In the genomic region with DNA sequence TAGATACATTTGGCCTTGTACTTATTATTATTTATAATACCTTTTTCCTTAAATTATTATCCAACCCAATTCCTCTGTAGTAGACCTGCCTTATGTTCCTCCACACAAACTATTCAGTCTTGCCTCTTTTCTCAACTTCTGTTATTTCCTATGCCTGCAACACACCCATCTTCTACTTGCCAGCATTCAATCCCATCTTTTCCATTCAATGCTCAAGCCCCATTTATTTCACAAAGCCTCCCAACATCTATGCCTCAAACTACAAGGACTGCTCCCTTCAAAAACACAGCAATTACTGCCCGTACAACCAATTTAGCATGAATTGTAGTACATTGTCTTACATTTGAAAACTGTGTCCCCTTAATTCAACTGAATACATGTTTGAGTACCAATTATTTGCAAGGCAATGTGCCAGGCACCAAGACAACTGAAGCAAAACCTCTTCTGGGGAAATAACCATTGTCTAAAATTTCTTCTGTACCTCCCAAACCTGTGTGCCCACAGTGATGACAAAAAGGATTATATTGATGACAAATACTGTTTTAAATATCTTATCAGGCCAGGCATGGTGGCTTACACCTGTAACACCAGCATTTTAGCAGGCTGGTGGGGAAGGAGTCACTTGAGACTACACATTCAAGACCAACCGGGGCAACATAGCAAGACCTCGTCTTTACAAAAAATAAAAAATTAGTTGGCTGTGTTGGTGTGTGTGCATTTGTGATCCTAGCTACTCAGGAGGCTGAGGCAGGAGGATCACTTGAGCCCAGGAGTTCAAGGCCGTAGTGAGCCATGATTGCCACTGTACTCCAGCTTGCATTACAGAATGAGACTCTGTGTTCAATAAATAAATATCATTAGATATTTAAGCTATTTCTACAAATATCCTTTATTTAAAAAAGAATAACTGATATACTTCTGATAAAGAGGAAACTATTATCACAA, we compare ENCODE assay signal across 9 cellular contexts. TPM values are rescaled to one million over a fixed set of nuclear protein-coding genes. Genes with fewer than 3 reads are reported as not detected.
DNase-seq lines count a peak whose midpoint lies in the region; ATAC-seq and TF ChIP-seq lines count a peak whose summit lies in the region.
"Had no signal": no experiment of that assay in that cellular context is flagged by ENCODE, and none has a peak within 500 bp of the region (broad histone marks: within the 10 kb centered on the region; RNA-seq: fewer than 3 reads in every experiment).

No MANE protein-coding gene starts in this region.

- TF ChIP-seq CTCF in right lobe of liver (IDR thresholded peaks at IDR 0.05), result no peak
- no peak for TF ChIP-seq CTCF in tibial artery (IDR thresholded peaks at IDR 0.05)

- TF ChIP-seq POLR2A in right lobe of liver (IDR thresholded peaks at IDR 0.05), result no peak

- H3K9me3 ChIP-seq in right lobe of liver (no peaks in the 10 kb centered on the region), tibial artery (no peaks in the 10 kb centered on the region)

- 56% methylated on average over 4 of the region's 4 CpGs for WGBS in right lobe of liver (ENCODE audit: insufficient coverage, low coverage, low lambda C conversion rate, missing lambda C conversion rate)

- no peak for ATAC-seq in activated T-cell treated with anti-CD3 and anti-CD28 coated beads, Interleukin-2, amount 50 U/mL, for 4 hours
- ATAC-seq in right lobe of liver, result no peak

- peaks cover 66% of the 10 kb centered on the region for H3K4me1 Mint-ChIP-seq in activated T-cell treated with anti-CD3 and anti-CD28 coated beads, Interleukin-2, amount 50 U/mL, for 4 hours (ENCODE audit: low read depth)
- H3K4me1 Mint-ChIP-seq in activated naive CD8-positive, alpha-beta T cell (ENCODE audit: low read depth), result peaks cover 73% of the 10 kb centered on the region

- peak overlapping the region; percentile 97 for H3K27ac Mint-ChIP-seq in activated naive CD8-positive, alpha-beta T cell

- H3K36me3 Mint-ChIP-seq in activated T-cell treated with anti-CD3 and anti-CD28 coated beads, Interleukin-2, amount 50 U/mL, for 4 hours (ENCODE audit: insufficient read depth), result peaks cover 15% of the 10 kb centered on the region
- H3K36me3 Mint-ChIP-seq in activated naive CD8-positive, alpha-beta T cell, result peaks cover 3% of the 10 kb centered on the region

- H3K4me3 ChIP-seq in right lobe of liver (peak overlapping the region in 2 of 3 donors; percentile 29 to 40), tibial artery (peak overlapping the region in 1 of 2 donors; percentile 16)

- H3K36me3 ChIP-seq in right lobe of liver (no peaks in the 10 kb centered on the region), tibial artery (peaks cover 0 to 4% (median 0%) of the 10 kb centered on the region in 3 donors)

- intact Hi-C loops in right lobe of liver (cut with DNase I) (no loop called here), tibial artery (cut with DNase I; ENCODE audit: low total_unique reads) (no loop called here)

- H3K9me3 Mint-ChIP-seq in activated T-cell treated with anti-CD3 and anti-CD28 coated beads, Interleukin-2, amount 50 U/mL, for 4 hours, result no peaks in the 10 kb centered on the region
- no peaks in the 10 kb centered on the region for H3K9me3 Mint-ChIP-seq in activated naive CD8-positive, alpha-beta T cell (ENCODE audit: low read depth)

- H3K4me3 Mint-ChIP-seq in activated T-cell treated with anti-CD3 and anti-CD28 coated beads, Interleukin-2, amount 50 U/mL, for 4 hours, result peak overlapping the region; percentile 47
- H3K4me3 Mint-ChIP-seq in activated naive CD8-positive, alpha-beta T cell, result peak overlapping the region; percentile 97

- peaks cover 0 to 46% (median 8%) of the 10 kb centered on the region in 4 donors for H3K4me1 ChIP-seq in right lobe of liver
- H3K4me1 ChIP-seq in tibial artery, result peaks cover 0 to 55% (median 33%) of the 10 kb centered on the region in 4 donors

- no peaks in the 10 kb centered on the region for H3K27me3 ChIP-seq in right lobe of liver
- no peaks in the 10 kb centered on the region for H3K27me3 ChIP-seq in tibial artery

- no peaks in the 10 kb centered on the region for H3K27me3 Mint-ChIP-seq in activated T-cell treated with anti-CD3 and anti-CD28 coated beads, Interleukin-2, amount 50 U/mL, for 4 hours (ENCODE audit: low read depth)
- H3K27me3 Mint-ChIP-seq in activated naive CD8-positive, alpha-beta T cell, result no peaks in the 10 kb centered on the region

- H3K27ac ChIP-seq in right lobe of liver, result peak overlapping the region; percentile 65 to 87 (median 67)
- H3K27ac ChIP-seq in tibial artery, result peak overlapping the region; percentile 25 to 49
- H3K27ac ChIP-seq: C4-2B had no signal

- no peak for DNase-seq in activated T-cell treated with anti-CD3 and anti-CD28 coated beads, Interleukin-2, amount 50 U/mL, for 4 hours
- DNase-seq in activated T-cell treated with anti-CD3 and anti-CD28 coated beads for 4 hours (no peak), right lobe of liver (no peak), tibial artery (no peak), RPMI8226 (no peak), COLO829 (ENCODE audit: low spot score) (no peak)
- DNase-seq in NK-92 treated with Interleukin-12 subunit alpha and Interleukin-12 subunit beta, amount 100 ng/mL, for 24 hours (lab: John Stamatoyannopoulos, UW), result no peak

RNA-seq across cellular contexts. Expression of a gene that starts 35.1 kb away (rescaled TPM):
- 10 to 100 TPM; 49.0 to 56.6 (median 55.9) TPM for total RNA-seq in activated T-cell treated with anti-CD3 and anti-CD28 coated beads, Interleukin-2, amount 50 U/mL, for 4 hours
- 10 to 100 TPM; 24.1 to 35.4 (median 31.0) TPM for total RNA-seq in right lobe of liver
